In genomic region chrX:123833387-123833786, GRCh38 we compare ENCODE assay signal across 8 cellular contexts. TPM values are rescaled to one million over a fixed set of nuclear protein-coding genes. Genes with fewer than 3 reads are reported as not detected.
DNase-seq lines count a peak whose midpoint lies in the region; ATAC-seq, FAIRE-seq and TF ChIP-seq lines count a peak whose summit lies in the region.

No MANE protein-coding gene starts in this region.

- no peak overlapping the region for H3K4me3 Mint-ChIP-seq in CD4-positive, alpha-beta T cell
- H3K4me3 Mint-ChIP-seq in activated CD4-positive, alpha-beta memory T cell treated with anti-CD3 and anti-CD28 coated beads for 36 hours = no peak overlapping the region

- 57% methylated on average over 7 of the region's 7 CpGs; no CpG with 5 or more reads in 1 of the 2 experiments for WGBS in H1 (ENCODE audit: extremely low coverage in 1 of 2, insufficient coverage in 1 of 2, insufficient read length in 1 of 2, insufficient replicate concordance in 2 of 2, low coverage in 1 of 2, low lambda C conversion rate in 2 of 2, missing lambda C conversion rate in 1 of 2), 2 experiments

- no peaks in the 10 kb centered on the region for H3K9me3 Mint-ChIP-seq in CD4-positive, alpha-beta T cell
- H3K9me3 Mint-ChIP-seq in activated CD4-positive, alpha-beta memory T cell treated with anti-CD3 and anti-CD28 coated beads for 36 hours = no peaks in the 10 kb centered on the region

- no peak overlapping the region for H4K91ac ChIP-seq in H1 (replicated peaks; ENCODE audit: insufficient read length, low read length)

- H2AFZ ChIP-seq in H1 (ENCODE audit: low read length) = no peak overlapping the region

- peak; percentile 88 to 93 for TF ChIP-seq RAD21 in H1 (IDR thresholded peaks at IDR 0.05 in 1 of 2, conservative IDR thresholded peaks at IDR 0.05 in 1 of 2; ENCODE audit: low read depth in 2 of 2, low read length in 2 of 2)

- H3K36me3 ChIP-seq in H1 (ENCODE audit: control insufficient read depth in 2 of 4, insufficient read depth in 4 of 4, low read length in 3 of 4) (no peaks in the 10 kb centered on the region), mucosa of descending colon (ENCODE audit: low read depth) (no peaks in the 10 kb centered on the region)

- H3K9me3 ChIP-seq in CD4-positive, alpha-beta T cell (ENCODE audit: control insufficient read depth, low read length) = no peaks in the 10 kb centered on the region
- no peaks in the 10 kb centered on the region for H3K9me3 ChIP-seq in H1 (ENCODE audit: insufficient read depth in 2 of 2, low read depth in 1 of 2, low read length in 1 of 2)
- H3K9me3 ChIP-seq in mucosa of descending colon = no peaks in the 10 kb centered on the region

- no peak overlapping the region for H3K14ac ChIP-seq in H1 (ENCODE audit: insufficient read length)

- TF ChIP-seq EP300 in H1 (IDR thresholded peaks at IDR 0.05; ENCODE audit: borderline replicate concordance in 1 of 2, low read depth in 2 of 2, low read length in 2 of 2) = no peak

- H3K56ac ChIP-seq in H1 (replicated peaks; ENCODE audit: insufficient read length, low read depth, low read length) = no peak overlapping the region

- no peak overlapping the region for H4K8ac ChIP-seq in H1 (ENCODE audit: extremely low read depth, insufficient read depth, low read length)

- POLR2A ChIA-PET in CD4-positive, alpha-beta T cell (lab: Charles Lee) = interaction anchor here (1.0 kb wide), 1 partner anchor 126 kb away, joined by 4 read pairs; no protein-coding TSS in a partner anchor
- POLR2A ChIA-PET in activated CD4-positive, alpha-beta memory T cell treated with anti-CD3 and anti-CD28 coated beads for 36 hours (lab: Charles Lee) = no interaction called here
- POLR2A ChIA-PET in H1 (lab: Charles Lee; ENCODE audit: partially characterized antibody) = interaction anchor here (0.6 to 0.8 kb wide), 3 partner anchors 21 to 158 kb away, joined by 3 read pairs; no protein-coding TSS in a partner anchor

- no peak overlapping the region for H3K4me3 ChIP-seq in H1 (ENCODE audit: extremely low read depth in 1 of 4, insufficient read depth in 2 of 4, low read depth in 3 of 4, low read length in 4 of 4)
- no peak overlapping the region for H3K4me3 ChIP-seq in mucosa of descending colon

- H3K27me3 Mint-ChIP-seq in CD4-positive, alpha-beta T cell = peaks cover 3% of the 10 kb centered on the region
- H3K27me3 Mint-ChIP-seq in activated CD4-positive, alpha-beta memory T cell treated with anti-CD3 and anti-CD28 coated beads for 36 hours = peaks cover 3% of the 10 kb centered on the region

- H3K18ac ChIP-seq in H1 (ENCODE audit: extremely low read depth, low read length) = no peak overlapping the region

- FAIRE-seq in H1 (lab: Jason Lieb, UNC) = peak; percentile 32

- H3K23me2 ChIP-seq in H1 (ENCODE audit: low read depth, low read length) = no peaks in the 10 kb centered on the region

- no peak overlapping the region for H2BK5ac ChIP-seq in H1 (ENCODE audit: low read depth, low read length)

- no peak overlapping the region for H2BK15ac ChIP-seq in H1 (ENCODE audit: low read length)

- H3K27ac Mint-ChIP-seq in CD4-positive, alpha-beta T cell = no peak overlapping the region
- no peak overlapping the region for H3K27ac Mint-ChIP-seq in activated CD4-positive, alpha-beta memory T cell treated with anti-CD3 and anti-CD28 coated beads for 36 hours

- no peak overlapping the region for H3K4me2 ChIP-seq in H1 (ENCODE audit: insufficient read depth in 1 of 2, low read depth in 2 of 2, low read length in 2 of 2)

- H3K27me3 ChIP-seq in CD4-positive, alpha-beta T cell (ENCODE audit: control insufficient read depth, insufficient read depth, low read length) = no peaks in the 10 kb centered on the region
- no peaks in the 10 kb centered on the region for H3K27me3 ChIP-seq in H1 (replicated peaks in 1 of 4; ENCODE audit: control insufficient read depth in 3 of 4, extremely low read depth in 1 of 4, insufficient read depth in 3 of 4, low read length in 3 of 4)

- H3K4ac ChIP-seq in H1 (replicated peaks; ENCODE audit: insufficient read length, low read depth, low read length) = no peak overlapping the region

- H3K23ac ChIP-seq in H1 (ENCODE audit: insufficient read length) = no peak overlapping the region

- H3K9ac ChIP-seq in H1 (replicated peaks in 1 of 4; ENCODE audit: extremely low read depth in 1 of 4, low read depth in 3 of 4, low read length in 3 of 4) = no peak overlapping the region

- no peaks in the 10 kb centered on the region for H4K20me1 ChIP-seq in H1 (replicated peaks in 1 of 2; ENCODE audit: control insufficient read depth in 1 of 2, insufficient read depth in 2 of 2, low read length in 2 of 2)

- ATAC-seq in CD4-positive, alpha-beta T cell (ENCODE audit: poor library complexity) = peak; percentile 94
- ATAC-seq in GM19397 (IDR thresholded peaks at IDR 0.05; ENCODE audit: unreplicated experiment) (peak; percentile 82), HG03457 (IDR thresholded peaks at IDR 0.05; ENCODE audit: unreplicated experiment) (peak; percentile 61), mucosa of descending colon (peak; percentile 82)

- no peak overlapping the region for H3K27ac ChIP-seq in CD4-positive, alpha-beta T cell (ENCODE audit: low read depth, low read length)
- no peak overlapping the region for H3K27ac ChIP-seq in H1 (ENCODE audit: low read depth, low read length)

- no peak overlapping the region for H4K5ac ChIP-seq in H1 (ENCODE audit: insufficient read length, low read depth, low read length)

- DNase-seq in CD4-positive, alpha-beta T cell = peak; percentile 22 to 58 (median 40)
- peak; percentile 37 to 59 for DNase-seq in NCI-H526 (lab: John Stamatoyannopoulos, UW)
- peak; percentile 73 for DNase-seq in activated CD4-positive, alpha-beta memory T cell treated with anti-CD3 and anti-CD28 coated beads for 36 hours
- peak; percentile 5 to 66 for DNase-seq in H1 (ENCODE audit: low read depth in 1 of 2, low spot score in 2 of 2)
- peak in 1 of 3 donors; percentile 75 for DNase-seq in mucosa of descending colon
- DNase-seq in stimulated activated naive CD4-positive, alpha-beta T cell treated with Interleukin-2 at 50 U/mL for 16 hours (lab: John Stamatoyannopoulos, UW) = peak; percentile 38

- no peak overlapping the region for H2BK120ac ChIP-seq in H1 (replicated peaks; ENCODE audit: low read depth, low read length)

- no peak overlapping the region for H2BK20ac ChIP-seq in H1 (ENCODE audit: low read length)

- H3K4me1 Mint-ChIP-seq in CD4-positive, alpha-beta T cell (ENCODE audit: low read depth) = no peaks in the 10 kb centered on the region
- peaks cover 12% of the 10 kb centered on the region for H3K4me1 Mint-ChIP-seq in activated CD4-positive, alpha-beta memory T cell treated with anti-CD3 and anti-CD28 coated beads for 36 hours (ENCODE audit: low read depth)

- H2AK5ac ChIP-seq in H1 (ENCODE audit: low read depth, low read length) = no peak overlapping the region

- no peaks in the 10 kb centered on the region for H3K79me2 ChIP-seq in H1 (ENCODE audit: control insufficient read depth in 1 of 2, insufficient read depth in 2 of 2, low read length in 2 of 2)

- intact Hi-C loops in CD4-positive, alpha-beta T cell (cut with DNase I, micrococcal nuclease) = loop anchor here (1.0 to 10.0 kb wide), 6 partner anchors 49 to 181 kb away; partner anchors contain the start of gene STAG2 (in 1 of the 2)
- intact Hi-C loops in activated CD4-positive, alpha-beta memory T cell treated with anti-CD3 and anti-CD28 coated beads for 36 hours (cut with micrococcal nuclease) = loop anchor here (2.0 to 10.0 kb wide), 5 partner anchors 51 to 379 kb away; partner anchors contain the start of gene STAG2
- intact Hi-C loops in mucosa of descending colon (cut with DNase I, micrococcal nuclease) = loop anchor here in 1 of 2 donors (10.0 kb wide), 1 partner anchor 231 kb away; no protein-coding TSS in a partner anchor

- no peaks in the 10 kb centered on the region for H3K4me1 ChIP-seq in H1 (replicated peaks in 1 of 4; ENCODE audit: control insufficient read depth in 3 of 4, insufficient read depth in 4 of 4, low read length in 3 of 4)
- H3K4me1 ChIP-seq in mucosa of descending colon (ENCODE audit: low read depth) = peaks cover 3% of the 10 kb centered on the region

- peak; percentile 61 for TF ChIP-seq CTCF in CD4-positive, alpha-beta T cell (IDR thresholded peaks at IDR 0.05)
- TF ChIP-seq CTCF in H1 (IDR thresholded peaks at IDR 0.05; ENCODE audit: control extremely low read depth in 1 of 3, insufficient read depth in 1 of 3, low read depth in 1 of 3, low read length in 3 of 3) (peak; percentile 34 to 70 (median 65)), mucosa of descending colon (IDR thresholded peaks at IDR 0.05) (peak; percentile 39)

- no peak for TF ChIP-seq POLR2A in H1 (IDR thresholded peaks at IDR 0.05; ENCODE audit: control extremely low read depth in 1 of 2, low read depth in 2 of 2, low read length in 2 of 2)

- H3K79me1 ChIP-seq in H1 (ENCODE audit: low read depth, low read length) = no peaks in the 10 kb centered on the region

- H3K36me3 Mint-ChIP-seq in CD4-positive, alpha-beta T cell (ENCODE audit: low read depth) = no peaks in the 10 kb centered on the region
- no peaks in the 10 kb centered on the region for H3K36me3 Mint-ChIP-seq in activated CD4-positive, alpha-beta memory T cell treated with anti-CD3 and anti-CD28 coated beads for 36 hours

- H2BK12ac ChIP-seq in H1 (ENCODE audit: low read depth, low read length) = no peak overlapping the region

- CTCF ChIA-PET in CD4-positive, alpha-beta T cell (lab: Charles Lee) = interaction anchor here (0.7 to 1.4 kb wide), 7 partner anchors 11 to 385 kb away, joined by 3 to 5 read pairs (median 3); no protein-coding TSS in a partner anchor
- CTCF ChIA-PET in activated CD4-positive, alpha-beta memory T cell treated with anti-CD3 and anti-CD28 coated beads for 36 hours (lab: Charles Lee) = interaction anchor here (0.5 to 4.8 kb wide), 24 partner anchors 20 to 473 kb away, joined by 3 to 30 read pairs (median 4); no protein-coding TSS in a partner anchor
- CTCF ChIA-PET in H1 (lab: Charles Lee; ENCODE audit: partially characterized antibody) = interaction anchor here (0.6 to 2.3 kb wide), 40 partner anchors 10 to 1215 kb away, joined by 3 to 17 read pairs (median 4); no protein-coding TSS in a partner anchor

TF ChIP-seq in H1, 55 proteins besides CTCF, POLR2A, EP300 and RAD21 (continues in another document):
- TF ChIP-seq TBP (IDR thresholded peaks at IDR 0.05; ENCODE audit: low read depth, low read length) (no peak), PHF8 (conservative IDR thresholded peaks at IDR 0.05; ENCODE audit: low read depth, low read length) (no peak)

RNA-seq across cellular contexts. Expression of gene XIAP, which starts 26.5 kb away (rescaled TPM):
- 10 to 100 TPM; 20.9 to 26.0 TPM for total RNA-seq in CD4-positive, alpha-beta T cell
- total RNA-seq in activated CD4-positive, alpha-beta memory T cell treated with anti-CD3 and anti-CD28 coated beads for 36 hours = 10 to 100 TPM; 33.9 to 36.1 TPM
- 41.9 and 44.7 TPM in 2 replicates for total RNA-seq in H1 (2021; fragmentation: NEBNext Ultra II Directional; extraction: Animal tissue kit (Norgen Biotek cat#: 25700))
- 5.3 and 5.9 TPM in 2 replicates for polyA plus RNA-seq in H1 (2011; rRNA removed)
- polyA plus RNA-seq in H1 (2011; cell fraction: cytosol; rRNA removed) = 6.5 TPM
- 10.1 TPM for polyA plus RNA-seq in H1 (2011; cell fraction: nucleus; rRNA removed)
- polyA plus RNA-seq in H1 (2012, experiment 1 of 2) = 13.0 to 21.3 TPM (median 16.3 TPM) in 4 replicates
- 1.5 TPM for polyA plus RNA-seq in H1 (2012, experiment 2 of 2)
- 21.0 TPM for polyA plus RNA-seq in H1 (2013, experiment 1 of 2)
- polyA plus RNA-seq in H1 (2013, experiment 2 of 2) = 20.7 TPM
- 13.2 and 31.3 TPM in 2 replicates for polyA minus RNA-seq in H1 (2011; rRNA and poly(A)+ RNA removed)
- 8.3 TPM for polyA minus RNA-seq in H1 (2011; cell fraction: cytosol; rRNA and poly(A)+ RNA removed)
- 28.8 TPM for polyA minus RNA-seq in H1 (2011; cell fraction: nucleus; rRNA and poly(A)+ RNA removed)
- 10 to 100 TPM; 72.4 to 82.2 (median 73.9) TPM for total RNA-seq in mucosa of descending colon
